Comparison of ENCODE assay signal across 9 cellular contexts in the genomic region with DNA sequence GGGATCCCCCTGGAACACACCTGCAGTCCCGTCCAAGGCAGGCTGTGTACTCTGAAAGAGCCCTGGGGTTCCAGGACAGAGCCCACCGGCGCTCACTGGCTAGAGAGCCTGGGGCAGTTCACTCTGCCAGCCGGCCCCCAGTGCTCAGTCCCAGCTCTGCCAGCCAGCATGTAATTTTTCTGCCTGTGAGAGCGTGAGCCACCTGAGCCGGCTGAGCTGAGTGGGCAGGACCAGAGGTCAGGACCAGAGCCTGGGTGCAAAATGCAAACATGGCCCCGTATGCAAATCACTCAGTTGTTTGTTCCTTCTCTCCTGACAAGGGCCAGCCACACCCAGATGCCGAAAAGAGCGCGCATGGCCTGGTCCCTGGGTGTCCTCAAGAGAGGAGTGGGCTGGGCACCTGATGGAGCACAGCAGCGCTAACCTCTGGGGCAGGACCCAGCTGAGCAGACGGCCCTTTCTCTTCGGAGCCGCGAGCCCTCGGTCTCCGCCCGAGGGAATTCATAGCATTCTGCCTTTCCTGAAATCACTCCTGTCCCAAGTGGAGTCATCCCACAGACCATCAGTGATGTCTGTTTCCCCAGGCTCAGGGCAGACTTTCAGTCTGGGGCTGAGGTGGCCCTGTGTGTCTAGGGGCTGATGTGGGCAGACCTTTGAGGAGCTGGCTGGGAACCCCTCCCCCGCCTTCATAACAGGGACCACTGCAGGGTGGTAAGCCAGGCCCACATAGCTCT. TPM values are rescaled to one million over a fixed set of nuclear protein-coding genes. Genes with fewer than 3 reads are reported as not detected.
DNase-seq lines count a peak whose midpoint lies in the region; ATAC-seq and TF ChIP-seq lines count a peak whose summit lies in the region.
"Had no signal": no experiment of that assay in that cellular context is flagged by ENCODE, and none has a peak within 500 bp of the region (broad histone marks: within the 10 kb centered on the region; RNA-seq: fewer than 3 reads in every experiment).

No MANE protein-coding gene starts in this region.

- H3K4me1 Mint-ChIP-seq in CD4-positive, alpha-beta memory T cell: peaks cover 0 to 4% (median 0%) of the 10 kb centered on the region in 4 donors
- peaks cover 9% of the 10 kb centered on the region for H3K4me1 Mint-ChIP-seq in activated CD8-positive, alpha-beta memory T cell treated with anti-CD3 and anti-CD28 coated beads, Interleukin-2, amount 10 ng/mL, durations not matched to agents 7 days and 5 days

- H3K36me3 ChIP-seq in ascending aorta: no peaks in the 10 kb centered on the region
- H3K36me3 ChIP-seq in skeletal muscle tissue (ENCODE audit: control insufficient read depth in 3 of 3, insufficient read depth in 3 of 3, low read length in 3 of 3): no peaks in the 10 kb centered on the region
- no peaks in the 10 kb centered on the region for H3K36me3 ChIP-seq in CD4-positive, alpha-beta memory T cell (ENCODE audit: insufficient read depth, low read length)
- H3K36me3 ChIP-seq in MG63: no peaks in the 10 kb centered on the region

- H3K9me3 ChIP-seq in ascending aorta: no peaks in the 10 kb centered on the region
- no peaks in the 10 kb centered on the region for H3K9me3 ChIP-seq in skeletal muscle tissue (ENCODE audit: control insufficient read depth in 3 of 3, low read length in 3 of 3)
- no peaks in the 10 kb centered on the region for H3K9me3 ChIP-seq in CD4-positive, alpha-beta memory T cell (ENCODE audit: control insufficient read depth in 1 of 2, low read length in 2 of 2)
- no peaks in the 10 kb centered on the region for H3K9me3 ChIP-seq in MG63

- no peak overlapping the region for H3K27ac Mint-ChIP-seq in CD4-positive, alpha-beta memory T cell
- H3K27ac Mint-ChIP-seq in activated CD8-positive, alpha-beta memory T cell treated with anti-CD3 and anti-CD28 coated beads, Interleukin-2, amount 10 ng/mL, durations not matched to agents 7 days and 5 days: no peak overlapping the region

- H3K9me3 Mint-ChIP-seq in CD4-positive, alpha-beta memory T cell: peaks cover 0 to 2% (median 0%) of the 10 kb centered on the region in 8 donors
- no peaks in the 10 kb centered on the region for H3K9me3 Mint-ChIP-seq in activated CD8-positive, alpha-beta memory T cell treated with anti-CD3 and anti-CD28 coated beads, Interleukin-2, amount 10 ng/mL, durations not matched to agents 7 days and 5 days (ENCODE audit: low read depth)

- peak; percentile 50 for ATAC-seq in GM18909 (IDR thresholded peaks at IDR 0.05; ENCODE audit: poor library complexity, unreplicated experiment)
- peak; percentile 44 for ATAC-seq in HG02943 (IDR thresholded peaks at IDR 0.05; ENCODE audit: low read depth, unreplicated experiment)
- ATAC-seq in activated CD8-positive, alpha-beta memory T cell treated with anti-CD3 and anti-CD28 coated beads, Interleukin-2, amount 10 ng/mL, durations not matched to agents 7 days and 5 days: no peak

- H3K27me3 ChIP-seq in ascending aorta (no peaks in the 10 kb centered on the region), skeletal muscle tissue (ENCODE audit: control insufficient read depth in 3 of 3, insufficient read depth in 3 of 3, low read length in 3 of 3) (no peaks in the 10 kb centered on the region), MG63 (no peaks in the 10 kb centered on the region)
- no peaks in the 10 kb centered on the region for H3K27me3 ChIP-seq in CD4-positive, alpha-beta memory T cell (ENCODE audit: insufficient read depth, low read length)

- H3K36me3 Mint-ChIP-seq in CD4-positive, alpha-beta memory T cell: no peaks in the 10 kb centered on the region
- no peaks in the 10 kb centered on the region for H3K36me3 Mint-ChIP-seq in activated CD8-positive, alpha-beta memory T cell treated with anti-CD3 and anti-CD28 coated beads, Interleukin-2, amount 10 ng/mL, durations not matched to agents 7 days and 5 days

- peak overlapping the region; percentile 27 to 60 (median 30) for H3K9ac ChIP-seq in skeletal muscle tissue (ENCODE audit: low read depth in 1 of 3, low read length in 3 of 3)

- H3K27me3 Mint-ChIP-seq in CD4-positive, alpha-beta memory T cell: peaks cover 0 to 1% of the 10 kb centered on the region in 2 donors
- no peaks in the 10 kb centered on the region for H3K27me3 Mint-ChIP-seq in activated CD8-positive, alpha-beta memory T cell treated with anti-CD3 and anti-CD28 coated beads, Interleukin-2, amount 10 ng/mL, durations not matched to agents 7 days and 5 days

- H3K27ac ChIP-seq in ascending aorta: peak overlapping the region; percentile 93 to 95
- H3K27ac ChIP-seq in skeletal muscle tissue (ENCODE audit: low read depth, low read length): peak overlapping the region; percentile 75
- H3K27ac ChIP-seq in CD4-positive, alpha-beta memory T cell (ENCODE audit: low read depth, low read length): no peak overlapping the region
- H3K27ac ChIP-seq: SK-N-MC had no signal

- CTCF ChIA-PET in CD4-positive, alpha-beta memory T cell (lab: Charles Lee; ENCODE audit: partially characterized antibody): interaction anchor here (0.6 to 21.7 kb wide), 10 partner anchors 9 to 70 kb away, joined by 3 to 742 read pairs (median 4); partner anchors contain the start of gene PTMA
- CTCF ChIA-PET in activated CD8-positive, alpha-beta memory T cell treated with anti-CD3 and anti-CD28 coated beads, Interleukin-2, amount 10 ng/mL, durations not matched to agents 7 days and 5 days (lab: Charles Lee): interaction anchor here (0.9 to 23.5 kb wide), 10 partner anchors 10 to 191 kb away, joined by 3 to 680 read pairs (median 52); partner anchors contain the start of gene PTMA

- intact Hi-C loops in ascending aorta (cut with DNase I): no loop called here
- intact Hi-C loops in CD4-positive, alpha-beta memory T cell (cut with micrococcal nuclease): no loop called here

- TF ChIP-seq CTCF in ascending aorta (IDR thresholded peaks at IDR 0.05): no peak

- H3K4me3 ChIP-seq in ascending aorta: no peak overlapping the region
- H3K4me3 ChIP-seq in skeletal muscle tissue (ENCODE audit: low read length in 3 of 3): no peak overlapping the region
- no peak overlapping the region for H3K4me3 ChIP-seq in CD4-positive, alpha-beta memory T cell (ENCODE audit: low read length in 2 of 2)
- H3K4me3 ChIP-seq in MG63: no peak overlapping the region
- H3K4me3 ChIP-seq: SK-N-MC had no signal

- DNase-seq in ascending aorta (ENCODE audit: low spot score in 2 of 2): no peak
- DNase-seq in CD4-positive, alpha-beta memory T cell: no peak
- DNase-seq in HPDE6-E6E7 (ENCODE audit: extremely low spot score): no peak
- DNase-seq in activated CD8-positive, alpha-beta memory T cell treated with anti-CD3 and anti-CD28 coated beads, Interleukin-2, amount 10 ng/mL, durations not matched to agents 7 days and 5 days: no peak
- DNase-seq in MG63: no peak

- H3K4me1 ChIP-seq in ascending aorta (peaks cover 13 to 32% of the 10 kb centered on the region in 2 donors), skeletal muscle tissue (ENCODE audit: control insufficient read depth in 3 of 3, insufficient read depth in 3 of 3, low read length in 3 of 3) (peaks cover 39 to 47% (median 43%) of the 10 kb centered on the region in 3 donors)
- peaks cover 10% of the 10 kb centered on the region for H3K4me1 ChIP-seq in CD4-positive, alpha-beta memory T cell (ENCODE audit: insufficient read depth, low read length)

- POLR2A ChIA-PET in CD4-positive, alpha-beta memory T cell (lab: Charles Lee; ENCODE audit: partially characterized antibody): interaction anchor here (1.1 to 7.9 kb wide), 5 partner anchors 9 to 49 kb away, joined by 3 to 136 read pairs (median 6); partner anchors contain the start of gene PTMA

- no peak overlapping the region for H3K4me3 Mint-ChIP-seq in CD4-positive, alpha-beta memory T cell
- no peak overlapping the region for H3K4me3 Mint-ChIP-seq in activated CD8-positive, alpha-beta memory T cell treated with anti-CD3 and anti-CD28 coated beads, Interleukin-2, amount 10 ng/mL, durations not matched to agents 7 days and 5 days

RNA-seq across cellular contexts. Expression of gene PTMA, which starts 36.5 kb away (rescaled TPM):
- 745 TPM for total RNA-seq in ascending aorta
- 422 TPM for total RNA-seq in skeletal muscle tissue
- total RNA-seq in CD4-positive, alpha-beta memory T cell: 1,000 to 10,000 TPM in 1 of 2 experiments, 100 to 1,000 TPM in 1; 974 to 1,069 TPM
- polyA plus RNA-seq in CD4-positive, alpha-beta memory T cell: 1,000 to 10,000 TPM; 1,347 to 1,836 TPM
- 1,000 to 10,000 TPM; 1,489 to 1,775 TPM for total RNA-seq in activated CD8-positive, alpha-beta memory T cell treated with anti-CD3 and anti-CD28 coated beads, Interleukin-2, amount 10 ng/mL, durations not matched to agents 7 days and 5 days
- total RNA-seq in MG63 (2014; rRNA removed; shearing (Covaris generic); ENCODE audit: low replicate concordance): 1,493 and 1,533 TPM in 2 replicates
